ENCODE assay signal across 1 cellular context in genomic region chr2:19541884-19542283, GRCh38.
TF ChIP-seq lines count a peak whose summit lies in the region.

No MANE protein-coding gene starts in this region.

TF ChIP-seq in GM23338, 12 proteins besides CTCF, POLR2A, EP300 and RAD21:
- TF ChIP-seq ZNF462 (CRISPR knock-in tag; IDR thresholded peaks at IDR 0.05) (no peak), CREB1 (CRISPR knock-in tag; IDR thresholded peaks at IDR 0.05; ENCODE audit: low read depth) (no peak), EZH2phosphoT487 (IDR thresholded peaks at IDR 0.05; ENCODE audit: unreplicated experiment) (no peak), ZNF114 (CRISPR knock-in tag; IDR thresholded peaks at IDR 0.05) (no peak), POLR2AphosphoS5 (IDR thresholded peaks at IDR 0.05; ENCODE audit: low read depth) (no peak), REST (IDR thresholded peaks at IDR 0.05; ENCODE audit: unreplicated experiment) (no peak), ZNF331 (CRISPR knock-in tag; IDR thresholded peaks at IDR 0.05; ENCODE audit: low read depth) (no peak), STAT1 (IDR thresholded peaks at IDR 0.05; ENCODE audit: unreplicated experiment) (no peak), JUNB (IDR thresholded peaks at IDR 0.05; ENCODE audit: unreplicated experiment) (no peak), ETS1 (IDR thresholded peaks at IDR 0.05) (no peak), NANOG (IDR thresholded peaks at IDR 0.05; ENCODE audit: borderline replicate concordance) (no peak), EZH2 (IDR thresholded peaks at IDR 0.05; ENCODE audit: low read depth, unreplicated experiment) (no peak)
